Comparison of ENCODE assay signal across 35 cellular contexts in the genomic region with DNA sequence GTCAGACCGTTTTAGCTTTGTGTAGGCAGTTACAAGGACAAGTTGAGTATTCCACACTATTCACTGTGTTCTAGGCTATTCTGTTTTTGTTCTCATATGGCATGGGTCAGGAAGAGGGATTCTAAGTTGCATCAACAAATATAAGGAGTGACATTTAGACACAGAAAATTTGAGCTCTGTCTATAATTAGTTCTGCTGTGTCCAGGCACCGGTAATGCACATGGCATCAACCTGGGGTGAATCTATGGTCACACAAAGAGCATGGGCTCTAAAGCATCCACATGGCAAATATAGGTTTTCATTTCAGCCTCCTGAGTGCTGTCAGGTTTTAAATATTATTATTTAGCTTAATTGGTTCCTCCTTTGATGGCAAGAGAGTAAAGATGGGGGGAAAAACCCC.
"Had no signal": no experiment of that assay in that cellular context is flagged by ENCODE, and none has a peak within 500 bp of the region (broad histone marks: within the 10 kb centered on the region; RNA-seq: fewer than 3 reads in every experiment).

No MANE protein-coding gene starts in this region.

- H3K9me3 Mint-ChIP-seq: activated T-helper 1 cell treated with anti-CD3 and anti-CD28 coated beads, Interleukin-12 subunit alpha, Interleukin-12 subunit beta, Interleukin-2, Interleukin-4 antibody, amounts not matched to agents 30 ng/mL and 10 ng/mL and 1 ng/mL, durations not matched to agents 14 hours and 24 hours and 36 hours had no signal

- H3K4me1 Mint-ChIP-seq: activated naive CD8-positive, alpha-beta T cell treated with anti-CD3 and anti-CD28 coated beads for 36 hours; central memory CD8-positive, alpha-beta T cell had no signal

- H3K4me1 ChIP-seq: SJSA1 had no signal

- H3K36me3 ChIP-seq: cardiac muscle cell, MG63, Peyer's patch, SJSA1, WERI-Rb-1 had no signal

- H3K4me3 ChIP-seq: cardiac muscle cell, MG63, Peyer's patch, SJSA1 had no signal

- H3K27ac Mint-ChIP-seq: activated CD8-positive, alpha-beta T cell treated with anti-CD3 and anti-CD28 coated beads for 36 hours; activated naive CD8-positive, alpha-beta T cell treated with anti-CD3 and anti-CD28 coated beads for 36 hours; activated T-helper 1 cell treated with anti-CD3 and anti-CD28 coated beads, Interleukin-12 subunit alpha, Interleukin-12 subunit beta, Interleukin-2, Interleukin-4 antibody, amounts not matched to agents 30 ng/mL and 10 ng/mL and 1 ng/mL, durations not matched to agents 14 hours and 24 hours and 36 hours had no signal

- H3K4me3 Mint-ChIP-seq: activated CD8-positive, alpha-beta T cell treated with anti-CD3 and anti-CD28 coated beads for 36 hours; activated naive CD8-positive, alpha-beta T cell treated with anti-CD3 and anti-CD28 coated beads for 36 hours; activated T-cell treated with anti-CD3 and anti-CD28 coated beads, Interleukin-2, amount 50 U/mL, for 4 hours; activated T-helper 1 cell treated with anti-CD3 and anti-CD28 coated beads, Interleukin-12 subunit alpha, Interleukin-12 subunit beta, Interleukin-2, Interleukin-4 antibody, amounts not matched to agents 30 ng/mL and 10 ng/mL and 1 ng/mL, durations not matched to agents 14 hours and 24 hours and 36 hours; central memory CD8-positive, alpha-beta T cell had no signal

- H3K9me3 ChIP-seq: MG63, Peyer's patch, SJSA1 had no signal

- H3K27me3 ChIP-seq: cardiac muscle cell, MG63, Peyer's patch, SJSA1 had no signal

- DNase-seq: activated CD4-positive, alpha-beta T cell treated with anti-CD3 and anti-CD28 coated beads for 1 hour; activated CD4-positive, alpha-beta T cell treated with anti-CD3 and anti-CD28 coated beads for 48 hours; activated CD4-positive, CD25-positive, alpha-beta regulatory T cell; activated CD8-positive, alpha-beta T cell treated with anti-CD3 and anti-CD28 coated beads for 36 hours; activated effector memory CD4-positive, alpha-beta T cell treated with anti-CD3 and anti-CD28 coated beads, Interleukin-2, amount 50 U/mL, for 16 hours; activated naive CD4-positive, alpha-beta T cell; activated naive CD4-positive, alpha-beta T cell treated with anti-CD3 and anti-CD28 coated beads, Interleukin-2, amount 50 U/mL, for 16 hours; activated naive CD8-positive, alpha-beta T cell treated with anti-CD3 and anti-CD28 coated beads for 36 hours; activated T-cell treated with anti-CD3 and anti-CD28 coated beads, Interleukin-2, amount 50 U/mL, for 4 hours; amniotic stem cell; aorta; Karpas-422; KBM-7; MG63; NCI-H1048; NCI-H1105 treated with DMSO at 0.1 percent for 48 hours; NCI-H146; NCI-H187; NCI-H2029 treated with DMSO at 0.1 percent for 48 hours; NCI-H2171 treated with DMSO at 0.1 percent for 48 hours; NCI-H446; NCI-H510A treated with DMSO at 0.1 percent for 48 hours; NCI-H526 treated with DMSO at 0.1 percent for 48 hours; NCI-H82; NK-92 treated with Interleukin-12 subunit alpha and Interleukin-12 subunit beta, amount 100 ng/mL, for 24 hours; PC-3; Peyer's patch; RPMI8226; SHP77 treated with DMSO at 0.1 percent for 48 hours; T1000; WERI-Rb-1 had no signal

- H3K27ac ChIP-seq: cardiac muscle cell, Peyer's patch, SJSA1, WERI-Rb-1 had no signal

- ATAC-seq: activated CD8-positive, alpha-beta T cell treated with anti-CD3 and anti-CD28 coated beads for 36 hours; activated T-cell treated with anti-CD3 and anti-CD28 coated beads, Interleukin-2, amount 50 U/mL, for 4 hours; PC-3 had no signal

- H3K27me3 Mint-ChIP-seq: activated CD8-positive, alpha-beta T cell treated with anti-CD3 and anti-CD28 coated beads for 36 hours; activated naive CD8-positive, alpha-beta T cell treated with anti-CD3 and anti-CD28 coated beads for 36 hours; central memory CD8-positive, alpha-beta T cell had no signal
